Comparison of ENCODE assay signal across 1 cellular context in the genomic region with DNA sequence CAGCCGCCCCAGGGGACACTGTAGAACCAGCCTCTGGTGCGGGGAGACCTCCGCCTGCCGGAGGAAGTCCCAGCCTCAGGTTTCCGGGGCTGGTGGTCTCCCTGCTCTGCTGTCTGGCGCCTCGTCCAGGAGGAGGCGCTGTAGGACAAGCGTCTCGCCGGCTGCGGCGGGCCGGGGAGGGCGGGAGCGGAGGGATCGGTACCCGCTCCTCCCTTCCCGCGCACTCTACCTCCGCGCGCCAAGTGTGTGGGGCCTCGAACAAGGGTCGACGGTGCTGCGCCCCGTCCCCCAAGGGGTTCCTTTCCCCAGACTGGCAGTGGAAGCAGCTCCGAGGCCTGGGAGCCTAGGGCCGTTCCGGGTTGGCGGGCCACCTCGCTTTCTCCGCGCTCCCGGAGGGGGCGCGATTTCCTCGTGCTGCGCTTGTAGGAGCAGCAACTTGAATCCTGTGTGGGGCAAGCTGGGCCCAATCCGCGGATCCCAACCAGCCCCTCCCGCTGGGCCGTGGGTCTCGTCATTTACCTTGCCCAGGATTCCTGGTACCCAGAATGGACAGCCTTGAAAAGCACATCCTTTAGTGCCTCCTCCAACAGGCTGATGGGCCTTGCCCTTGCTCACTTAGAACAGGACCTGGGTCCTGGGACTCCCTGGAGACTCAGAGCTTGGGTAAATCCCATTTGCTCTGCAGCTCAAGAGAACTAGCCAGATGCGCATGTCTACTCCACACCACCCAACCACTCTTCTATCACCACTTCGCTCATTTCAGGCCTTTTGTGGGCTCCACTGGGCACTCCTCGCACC.
TF ChIP-seq lines count a peak whose summit lies in the region.

No MANE protein-coding gene starts in this region.

TF ChIP-seq in GM12878, 131 proteins besides CTCF, POLR2A, EP300 and RAD21 (continued from another document):
- TF ChIP-seq BRCA1 (IDR thresholded peaks at IDR 0.05; ENCODE audit: low read depth, low read length) (no peak), CREB1 (IDR thresholded peaks at IDR 0.05; ENCODE audit: low read depth) (no peak), BHLHE40 (IDR thresholded peaks at IDR 0.05; ENCODE audit: borderline replicate concordance in 1 of 2, low read depth in 2 of 2, low read length in 1 of 2) (peak in 1 of 2 experiments; percentile 28; a peak in 1 of 4 replicates), JUNB (IDR thresholded peaks at IDR 0.05) (no peak), CHD1 (IDR thresholded peaks at IDR 0.05; ENCODE audit: low read depth, low read length) (no peak), SPI1 (IDR thresholded peaks at IDR 0.05; ENCODE audit: borderline replicate concordance, insufficient read depth, low read depth, low read length) (no peak), IKZF2 (IDR thresholded peaks at IDR 0.05) (peak in 1 of 2 experiments; percentile 20; a peak in 2 of 4 replicates), EGR1 (IDR thresholded peaks at IDR 0.05; ENCODE audit: borderline replicate concordance in 1 of 2, low read depth in 2 of 2, low read length in 2 of 2) (no peak), RUNX3 (IDR thresholded peaks at IDR 0.05; ENCODE audit: low read length) (peak; percentile 57), MTA2 (IDR thresholded peaks at IDR 0.05; ENCODE audit: low read depth) (no peak), DPF2 (IDR thresholded peaks at IDR 0.05) (peak; percentile 55; the same call in 1 of the 2 replicates)
- TF ChIP-seq, protein P1, sequence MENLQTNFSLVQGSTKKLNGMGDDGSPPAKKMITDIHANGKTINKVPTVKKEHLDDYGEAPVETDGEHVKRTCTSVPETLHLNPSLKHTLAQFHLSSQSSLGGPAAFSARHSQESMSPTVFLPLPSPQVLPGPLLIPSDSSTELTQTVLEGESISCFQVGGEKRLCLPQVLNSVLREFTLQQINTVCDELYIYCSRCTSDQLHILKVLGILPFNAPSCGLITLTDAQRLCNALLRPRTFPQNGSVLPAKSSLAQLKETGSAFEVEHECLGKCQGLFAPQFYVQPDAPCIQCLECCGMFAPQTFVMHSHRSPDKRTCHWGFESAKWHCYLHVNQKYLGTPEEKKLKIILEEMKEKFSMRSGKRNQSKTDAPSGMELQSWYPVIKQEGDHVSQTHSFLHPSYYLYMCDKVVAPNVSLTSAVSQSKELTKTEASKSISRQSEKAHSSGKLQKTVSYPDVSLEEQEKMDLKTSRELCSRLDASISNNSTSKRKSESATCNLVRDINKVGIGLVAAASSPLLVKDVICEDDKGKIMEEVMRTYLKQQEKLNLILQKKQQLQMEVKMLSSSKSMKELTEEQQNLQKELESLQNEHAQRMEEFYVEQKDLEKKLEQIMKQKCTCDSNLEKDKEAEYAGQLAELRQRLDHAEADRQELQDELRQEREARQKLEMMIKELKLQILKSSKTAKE (IDR thresholded peaks at IDR 0.05; ENCODE audit: low read depth, poor library complexity, severe bottlenecking), result no peak
TF ChIP-seq in GM12878: peak in this region for 28.
